ENCODE assay signal across 1 cellular context in the genomic region with DNA sequence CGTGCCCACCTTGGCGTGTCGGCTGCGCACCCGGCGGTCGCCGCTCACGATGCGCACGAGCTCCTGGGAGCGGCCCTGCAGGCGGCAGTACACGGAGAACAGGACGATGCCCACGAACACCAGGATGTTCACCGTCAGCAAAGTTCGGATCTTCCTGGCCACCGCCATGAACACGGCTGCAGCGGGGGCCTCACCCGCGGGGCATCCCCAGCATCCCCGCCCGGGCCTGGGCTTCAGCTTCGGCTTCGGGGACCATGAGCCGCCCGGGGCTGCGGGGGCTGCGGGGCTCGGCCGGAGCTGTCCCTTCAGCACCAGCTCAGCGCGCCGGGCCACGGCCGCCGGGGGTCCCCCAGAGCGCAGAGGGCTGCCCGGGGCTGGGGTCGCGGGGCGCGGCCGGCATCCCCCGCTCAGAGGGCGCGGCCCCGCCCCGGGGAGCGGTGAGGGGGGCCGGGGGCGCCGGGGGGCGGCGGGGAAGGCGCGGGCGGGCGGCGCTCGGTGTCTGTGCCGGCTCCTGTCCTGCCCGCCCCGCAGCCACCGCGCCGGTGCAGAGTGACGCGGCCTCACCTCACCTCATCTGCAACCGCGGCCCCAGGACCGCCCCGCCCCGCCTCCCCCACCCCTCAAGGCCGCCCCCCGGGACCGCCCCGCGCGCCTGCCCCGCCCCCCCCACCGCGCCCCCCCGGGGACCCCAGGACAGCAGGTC.
TF ChIP-seq lines count a peak whose summit lies in the region.

A gene (minus strand): TSS at position 554 of the 703 bp plus-strand sequence. CDS start 386 bp downstream, at position 168.

TF ChIP-seq in HEK293, 187 proteins besides CTCF, POLR2A, EP300 and RAD21:
- TF ChIP-seq, protein P1, sequence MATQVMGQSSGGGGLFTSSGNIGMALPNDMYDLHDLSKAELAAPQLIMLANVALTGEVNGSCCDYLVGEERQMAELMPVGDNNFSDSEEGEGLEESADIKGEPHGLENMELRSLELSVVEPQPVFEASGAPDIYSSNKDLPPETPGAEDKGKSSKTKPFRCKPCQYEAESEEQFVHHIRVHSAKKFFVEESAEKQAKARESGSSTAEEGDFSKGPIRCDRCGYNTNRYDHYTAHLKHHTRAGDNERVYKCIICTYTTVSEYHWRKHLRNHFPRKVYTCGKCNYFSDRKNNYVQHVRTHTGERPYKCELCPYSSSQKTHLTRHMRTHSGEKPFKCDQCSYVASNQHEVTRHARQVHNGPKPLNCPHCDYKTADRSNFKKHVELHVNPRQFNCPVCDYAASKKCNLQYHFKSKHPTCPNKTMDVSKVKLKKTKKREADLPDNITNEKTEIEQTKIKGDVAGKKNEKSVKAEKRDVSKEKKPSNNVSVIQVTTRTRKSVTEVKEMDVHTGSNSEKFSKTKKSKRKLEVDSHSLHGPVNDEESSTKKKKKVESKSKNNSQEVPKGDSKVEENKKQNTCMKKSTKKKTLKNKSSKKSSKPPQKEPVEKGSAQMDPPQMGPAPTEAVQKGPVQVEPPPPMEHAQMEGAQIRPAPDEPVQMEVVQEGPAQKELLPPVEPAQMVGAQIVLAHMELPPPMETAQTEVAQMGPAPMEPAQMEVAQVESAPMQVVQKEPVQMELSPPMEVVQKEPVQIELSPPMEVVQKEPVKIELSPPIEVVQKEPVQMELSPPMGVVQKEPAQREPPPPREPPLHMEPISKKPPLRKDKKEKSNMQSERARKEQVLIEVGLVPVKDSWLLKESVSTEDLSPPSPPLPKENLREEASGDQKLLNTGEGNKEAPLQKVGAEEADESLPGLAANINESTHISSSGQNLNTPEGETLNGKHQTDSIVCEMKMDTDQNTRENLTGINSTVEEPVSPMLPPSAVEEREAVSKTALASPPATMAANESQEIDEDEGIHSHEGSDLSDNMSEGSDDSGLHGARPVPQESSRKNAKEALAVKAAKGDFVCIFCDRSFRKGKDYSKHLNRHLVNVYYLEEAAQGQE (tag by site-specific recombination; IDR thresholded peaks at IDR 0.05), result peak; percentile 87
- TF ChIP-seq ZNF335 (tag by site-specific recombination; conservative IDR thresholded peaks at IDR 0.05) (0 out of 2 replicates have a peak, but pooled peaks have one; percentile 11), KLF10 (tag by site-specific recombination; IDR thresholded peaks at IDR 0.05) (no peak), GLIS2 (tag by site-specific recombination; IDR thresholded peaks at IDR 0.05) (peak; percentile 40; the same call in 1 of the 2 replicates), ZNF629 (tag by site-specific recombination; IDR thresholded peaks at IDR 0.05) (no peak), ZNF121 (tag by site-specific recombination; IDR thresholded peaks at IDR 0.05) (no peak), ZNF184 (tag by site-specific recombination; IDR thresholded peaks at IDR 0.05) (no peak), ZNF76 (tag by site-specific recombination; IDR thresholded peaks at IDR 0.05; ENCODE audit: borderline replicate concordance, low read depth) (no peak), ZNF768 (tag by site-specific recombination; IDR thresholded peaks at IDR 0.05) (no peak), ZNF175 (tag by site-specific recombination; IDR thresholded peaks at IDR 0.05) (no peak)
- TF ChIP-seq, protein P2, sequence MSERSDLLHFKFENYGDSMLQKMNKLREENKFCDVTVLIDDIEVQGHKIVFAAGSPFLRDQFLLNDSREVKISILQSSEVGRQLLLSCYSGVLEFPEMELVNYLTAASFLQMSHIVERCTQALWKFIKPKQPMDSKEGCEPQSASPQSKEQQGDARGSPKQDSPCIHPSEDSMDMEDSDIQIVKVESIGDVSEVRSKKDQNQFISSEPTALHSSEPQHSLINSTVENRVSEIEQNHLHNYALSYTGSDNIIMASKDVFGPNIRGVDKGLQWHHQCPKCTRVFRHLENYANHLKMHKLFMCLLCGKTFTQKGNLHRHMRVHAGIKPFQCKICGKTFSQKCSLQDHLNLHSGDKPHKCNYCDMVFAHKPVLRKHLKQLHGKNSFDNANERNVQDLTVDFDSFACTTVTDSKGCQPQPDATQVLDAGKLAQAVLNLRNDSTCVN (tag by site-specific recombination; optimal IDR thresholded peaks at IDR 0.05), result peak; percentile 23
